Comparison of ENCODE assay signal across 1 cellular context in genomic region chr20:38645980-38646858, GRCh38.
TF ChIP-seq lines count a peak whose summit lies in the region.

No MANE protein-coding gene starts in this region.

TF ChIP-seq in K562, 482 proteins besides CTCF, POLR2A, EP300 and RAD21 (continued from another document):
- TF ChIP-seq, protein P1, sequence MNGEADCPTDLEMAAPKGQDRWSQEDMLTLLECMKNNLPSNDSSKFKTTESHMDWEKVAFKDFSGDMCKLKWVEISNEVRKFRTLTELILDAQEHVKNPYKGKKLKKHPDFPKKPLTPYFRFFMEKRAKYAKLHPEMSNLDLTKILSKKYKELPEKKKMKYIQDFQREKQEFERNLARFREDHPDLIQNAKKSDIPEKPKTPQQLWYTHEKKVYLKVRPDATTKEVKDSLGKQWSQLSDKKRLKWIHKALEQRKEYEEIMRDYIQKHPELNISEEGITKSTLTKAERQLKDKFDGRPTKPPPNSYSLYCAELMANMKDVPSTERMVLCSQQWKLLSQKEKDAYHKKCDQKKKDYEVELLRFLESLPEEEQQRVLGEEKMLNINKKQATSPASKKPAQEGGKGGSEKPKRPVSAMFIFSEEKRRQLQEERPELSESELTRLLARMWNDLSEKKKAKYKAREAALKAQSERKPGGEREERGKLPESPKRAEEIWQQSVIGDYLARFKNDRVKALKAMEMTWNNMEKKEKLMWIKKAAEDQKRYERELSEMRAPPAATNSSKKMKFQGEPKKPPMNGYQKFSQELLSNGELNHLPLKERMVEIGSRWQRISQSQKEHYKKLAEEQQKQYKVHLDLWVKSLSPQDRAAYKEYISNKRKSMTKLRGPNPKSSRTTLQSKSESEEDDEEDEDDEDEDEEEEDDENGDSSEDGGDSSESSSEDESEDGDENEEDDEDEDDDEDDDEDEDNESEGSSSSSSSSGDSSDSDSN (IDR thresholded peaks at IDR 0.05; ENCODE audit: borderline replicate concordance in 1 of 2, low read depth in 2 of 2, low read length in 2 of 2): 0 out of 4 replicates have a peak, but pooled peaks of 1 of the 2 experiments have one; percentile 14
- peak; percentile 49; the same call in 1 of the 2 replicates for TF ChIP-seq JUND (IDR thresholded peaks at IDR 0.05; ENCODE audit: borderline replicate concordance, low read depth, low read length)
- TF ChIP-seq JUND (tag; IDR thresholded peaks at IDR 0.05; ENCODE audit: borderline replicate concordance, low read depth, low read length): no peak; the same call in 2 of the 3 replicates
- 0 out of 2 replicates have a peak, but pooled peaks have one; percentile 13 for TF ChIP-seq EGR1 (conservative IDR thresholded peaks at IDR 0.05)
- peak; percentile 78 for TF ChIP-seq MYC (IDR thresholded peaks at IDR 0.05; ENCODE audit: low read depth, low read length)
- TF ChIP-seq MYC (CRISPR knock-in tag; IDR thresholded peaks at IDR 0.05; ENCODE audit: borderline replicate concordance, low read depth): no peak
- TF ChIP-seq MXI1 (IDR thresholded peaks at IDR 0.05; ENCODE audit: low read depth, low read length): 0 out of 2 replicates have a peak, but pooled peaks have one; percentile 17
- TF ChIP-seq, protein P2, sequence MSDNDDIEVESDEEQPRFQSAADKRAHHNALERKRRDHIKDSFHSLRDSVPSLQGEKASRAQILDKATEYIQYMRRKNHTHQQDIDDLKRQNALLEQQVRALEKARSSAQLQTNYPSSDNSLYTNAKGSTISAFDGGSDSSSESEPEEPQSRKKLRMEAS (CRISPR knock-in tag; IDR thresholded peaks at IDR 0.05): peak; percentile 31; the same call in 1 of the 2 replicates
- TF ChIP-seq, protein P3, sequence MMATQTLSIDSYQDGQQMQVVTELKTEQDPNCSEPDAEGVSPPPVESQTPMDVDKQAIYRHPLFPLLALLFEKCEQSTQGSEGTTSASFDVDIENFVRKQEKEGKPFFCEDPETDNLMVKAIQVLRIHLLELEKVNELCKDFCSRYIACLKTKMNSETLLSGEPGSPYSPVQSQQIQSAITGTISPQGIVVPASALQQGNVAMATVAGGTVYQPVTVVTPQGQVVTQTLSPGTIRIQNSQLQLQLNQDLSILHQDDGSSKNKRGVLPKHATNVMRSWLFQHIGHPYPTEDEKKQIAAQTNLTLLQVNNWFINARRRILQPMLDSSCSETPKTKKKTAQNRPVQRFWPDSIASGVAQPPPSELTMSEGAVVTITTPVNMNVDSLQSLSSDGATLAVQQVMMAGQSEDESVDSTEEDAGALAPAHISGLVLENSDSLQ (IDR thresholded peaks at IDR 0.05): peak; percentile 19; the same call in 1 of the 2 replicates
- TF ChIP-seq RB1 (IDR thresholded peaks at IDR 0.05; ENCODE audit: low read depth): peak; percentile 92
- TF ChIP-seq VEZF1 (CRISPR knock-in tag; IDR thresholded peaks at IDR 0.05): peak; percentile 52
- 0 out of 2 replicates have a peak, but pooled peaks have one; percentile 42 for TF ChIP-seq TARDBP (IDR thresholded peaks at IDR 0.05)
- TF ChIP-seq ZSCAN29 (IDR thresholded peaks at IDR 0.05): no peak
- 0 out of 2 replicates have a peak, but pooled peaks have one; percentile 46 for TF ChIP-seq LCOR (CRISPR knock-in tag; IDR thresholded peaks at IDR 0.05)
- 0 out of 2 replicates have a peak, but pooled peaks have one; percentile 28 for TF ChIP-seq ZBTB7A (IDR thresholded peaks at IDR 0.05; ENCODE audit: borderline replicate concordance, control insufficient read depth, low read depth, low read length)
- peak; percentile 99 for TF ChIP-seq SMC3 (conservative IDR thresholded peaks at IDR 0.05; ENCODE audit: insufficient read depth, low read depth, low read length)
- peak; percentile 53 for TF ChIP-seq BHLHE40 (IDR thresholded peaks at IDR 0.05; ENCODE audit: low read length)
- peak; percentile 81; the same call in 1 of the 2 replicates for TF ChIP-seq ARID2 (IDR thresholded peaks at IDR 0.05)
- peak; percentile 57; the same call in 1 of the 2 replicates for TF ChIP-seq JUN (IDR thresholded peaks at IDR 0.05; ENCODE audit: borderline replicate concordance, low read depth, low read length)
- no peak for TF ChIP-seq JUN (CRISPR knock-in tag; IDR thresholded peaks at IDR 0.05; ENCODE audit: borderline replicate concordance)
- TF ChIP-seq MNT (conservative IDR thresholded peaks at IDR 0.05): peak in 1 of 2 experiments; percentile 48; a peak in 1 of 4 replicates
- TF ChIP-seq BACH1 (tag; IDR thresholded peaks at IDR 0.05): no peak
- TF ChIP-seq SP1 (CRISPR knock-in tag; IDR thresholded peaks at IDR 0.05): peak; percentile 97
- peak; percentile 99 for TF ChIP-seq STAG1 (CRISPR knock-in tag; IDR thresholded peaks at IDR 0.05; ENCODE audit: borderline replicate concordance)
- TF ChIP-seq, protein P4, sequence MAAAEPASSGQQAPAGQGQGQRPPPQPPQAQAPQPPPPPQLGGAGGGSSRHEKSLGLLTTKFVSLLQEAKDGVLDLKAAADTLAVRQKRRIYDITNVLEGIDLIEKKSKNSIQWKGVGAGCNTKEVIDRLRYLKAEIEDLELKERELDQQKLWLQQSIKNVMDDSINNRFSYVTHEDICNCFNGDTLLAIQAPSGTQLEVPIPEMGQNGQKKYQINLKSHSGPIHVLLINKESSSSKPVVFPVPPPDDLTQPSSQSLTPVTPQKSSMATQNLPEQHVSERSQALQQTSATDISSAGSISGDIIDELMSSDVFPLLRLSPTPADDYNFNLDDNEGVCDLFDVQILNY (CRISPR knock-in tag; IDR thresholded peaks at IDR 0.05): peak; percentile 36; the same call in 1 of the 2 replicates
- no peak for TF ChIP-seq ELF2 (CRISPR knock-in tag; IDR thresholded peaks at IDR 0.05)
TF ChIP-seq in K562: peak in this region for 47.
